ENCODE assay signal across 9 cellular contexts in the genomic region with DNA sequence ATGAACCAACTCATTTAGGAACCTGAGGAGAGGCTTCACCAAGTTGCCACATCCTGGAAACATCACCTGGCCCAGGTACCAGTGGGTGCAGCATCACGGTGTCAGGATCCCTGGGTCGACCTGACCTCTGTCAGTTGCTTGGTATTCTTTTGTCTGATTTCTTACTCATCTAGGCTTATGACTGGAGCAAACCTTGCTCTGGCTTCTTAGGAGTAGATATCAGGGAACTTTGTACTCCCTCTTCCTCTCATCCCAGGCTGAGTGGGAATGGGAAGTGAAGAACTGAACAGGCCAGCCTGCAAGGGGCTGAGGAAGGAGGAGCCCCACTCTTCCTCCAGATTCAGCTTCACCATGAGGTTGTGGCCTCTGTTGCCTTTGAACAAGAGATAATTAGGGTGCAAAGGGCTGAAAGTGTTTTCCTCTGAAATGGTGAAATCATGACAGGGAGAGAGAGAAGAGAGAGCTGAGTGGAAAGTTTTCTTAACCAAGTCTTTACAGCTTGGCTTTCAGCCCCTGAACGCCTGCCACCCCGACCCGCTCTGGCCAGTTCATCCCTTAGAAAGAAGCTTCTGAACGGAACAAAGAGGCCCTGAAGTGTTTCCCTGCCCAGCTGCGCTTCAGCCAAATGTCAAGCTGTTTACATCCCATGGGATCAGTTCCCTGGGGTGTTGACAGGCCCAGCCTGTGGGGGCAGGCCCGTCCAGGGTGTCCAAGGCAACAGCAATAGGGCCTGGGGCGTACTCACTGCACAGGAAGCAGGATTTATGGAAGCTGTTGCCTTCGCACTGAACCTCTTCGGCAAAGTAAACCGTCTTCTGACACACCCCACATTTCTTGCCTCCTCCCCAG. TPM values are rescaled to one million over a fixed set of nuclear protein-coding genes. Genes with fewer than 3 reads are reported as not detected.
DNase-seq lines count a peak whose midpoint lies in the region; ATAC-seq and TF ChIP-seq lines count a peak whose summit lies in the region.
"Had no signal": no experiment of that assay in that cellular context is flagged by ENCODE, and none has a peak within 500 bp of the region (broad histone marks: within the 10 kb centered on the region; RNA-seq: fewer than 3 reads in every experiment).

No MANE protein-coding gene starts in this region.

- H3K9me3 ChIP-seq in thyroid gland = no peaks in the 10 kb centered on the region
- H3K9me3 ChIP-seq: neutrophil had no signal

- no peak overlapping the region for H3K4me3 ChIP-seq in thyroid gland (replicated peaks in 1 of 3)

- peak in 1 of 2 donors; percentile 71 for TF ChIP-seq POLR2A in thyroid gland (IDR thresholded peaks at IDR 0.05)

- ATAC-seq in HG03039 (IDR thresholded peaks at IDR 0.05; ENCODE audit: unreplicated experiment) = no peak

- intact Hi-C loops in thyroid gland (cut with DNase I) = no loop called here

- 18 to 35% methylated on average over 11 to 12 of the region's 12 CpGs for WGBS in thyroid gland, 2 donors

- H3K27ac ChIP-seq in epithelial cell of prostate = peak overlapping the region; percentile 46
- H3K27ac ChIP-seq in thyroid gland = peak overlapping the region; percentile 96 to 97 (median 96)
- H3K27ac ChIP-seq: neutrophil had no signal

- no peak for TF ChIP-seq CTCF in thyroid gland (IDR thresholded peaks at IDR 0.05)

- peak; percentile 81 for DNase-seq in NCI-H345 (lab: John Stamatoyannopoulos, UW)
- no peak for DNase-seq in epithelial cell of prostate (ENCODE audit: low read depth, low spot score)
- DNase-seq in midbrain (lab: John Stamatoyannopoulos, UW) = peak; percentile 89
- DNase-seq in thyroid gland = peak; percentile 91 to 95
- no peak for DNase-seq in activated T-cell treated with anti-CD3 and anti-CD28 coated beads, Interleukin-2, amount 50 U/mL, for 48 hours
- no peak for DNase-seq in NCI-H226
- DNase-seq in GOT3 (lab: John Stamatoyannopoulos, UW) = no peak

- no peaks in the 10 kb centered on the region for H3K27me3 ChIP-seq in thyroid gland
- H3K27me3 ChIP-seq: neutrophil had no signal

- H3K4me1 ChIP-seq in thyroid gland = peaks cover 53 to 97% of the 10 kb centered on the region in 2 donors

- H3K36me3 ChIP-seq in thyroid gland = peaks cover 0 to 4% of the 10 kb centered on the region in 2 donors

RNA-seq across cellular contexts. Expression of a gene that starts 11.3 kb away (rescaled TPM):
- 100 to 1,000 TPM; 285 to 835 (median 454) TPM for total RNA-seq in thyroid gland

RNA-seq across cellular contexts. Expression of a gene that starts 26.7 kb away (rescaled TPM):
- total RNA-seq in thyroid gland = 10 to 100 TPM; 17.2 to 33.3 (median 21.6) TPM

RNA-seq across cellular contexts. Expression of a gene that starts 43.3 kb away (rescaled TPM):
- total RNA-seq in thyroid gland = 10 to 100 TPM; 13.3 to 29.7 (median 24.1) TPM

Comparison
In these comparisons a context has a peak if more than half of its experiments do, and no peak if none do; other contexts are left out.
1. DNase-seq: peak in NCI-H345 (single experiment), midbrain (single experiment) and thyroid gland (2 of 2); none in epithelial cell of prostate (single experiment), activated T-cell treated with anti-CD3 and anti-CD28 coated beads, Interleukin-2, amount 50 U/mL, for 48 hours (0 of 2), NCI-H226 (single experiment) and GOT3 (single experiment).